1 cellular context compared by ENCODE assay signal in genomic region chr6:32117461-32117860, GRCh38.
TF ChIP-seq lines count a peak whose summit lies in the region.

No MANE protein-coding gene starts in this region.

TF ChIP-seq in GM23338, 12 proteins besides CTCF, POLR2A, EP300 and RAD21:
- TF ChIP-seq ZNF114 (CRISPR knock-in tag; IDR thresholded peaks at IDR 0.05) (no peak), JUNB (IDR thresholded peaks at IDR 0.05; ENCODE audit: unreplicated experiment) (no peak), POLR2AphosphoS5 (IDR thresholded peaks at IDR 0.05; ENCODE audit: low read depth) (no peak)
- TF ChIP-seq, protein P1, sequence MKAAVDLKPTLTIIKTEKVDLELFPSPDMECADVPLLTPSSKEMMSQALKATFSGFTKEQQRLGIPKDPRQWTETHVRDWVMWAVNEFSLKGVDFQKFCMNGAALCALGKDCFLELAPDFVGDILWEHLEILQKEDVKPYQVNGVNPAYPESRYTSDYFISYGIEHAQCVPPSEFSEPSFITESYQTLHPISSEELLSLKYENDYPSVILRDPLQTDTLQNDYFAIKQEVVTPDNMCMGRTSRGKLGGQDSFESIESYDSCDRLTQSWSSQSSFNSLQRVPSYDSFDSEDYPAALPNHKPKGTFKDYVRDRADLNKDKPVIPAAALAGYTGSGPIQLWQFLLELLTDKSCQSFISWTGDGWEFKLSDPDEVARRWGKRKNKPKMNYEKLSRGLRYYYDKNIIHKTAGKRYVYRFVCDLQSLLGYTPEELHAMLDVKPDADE (IDR thresholded peaks at IDR 0.05), result no peak
